ENCODE assay signal across 9 cellular contexts in genomic region chr2:47225061-47225783, GRCh38. TPM values are rescaled to one million over a fixed set of nuclear protein-coding genes. Genes with fewer than 3 reads are reported as not detected.
DNase-seq lines count a peak whose midpoint lies in the region; ATAC-seq and TF ChIP-seq lines count a peak whose summit lies in the region.
"Had no signal": no experiment of that assay in that cellular context is flagged by ENCODE, and none has a peak within 500 bp of the region (broad histone marks: within the 10 kb centered on the region; RNA-seq: fewer than 3 reads in every experiment).

No MANE protein-coding gene starts in this region.

- H3K36me3 ChIP-seq in prostate gland = no peaks in the 10 kb centered on the region
- H3K36me3 ChIP-seq: suprapubic skin had no signal

- no peaks in the 10 kb centered on the region for H3K36me3 Mint-ChIP-seq in osteocyte (ENCODE audit: unreplicated experiment)
- no peaks in the 10 kb centered on the region for H3K36me3 Mint-ChIP-seq in activated naive CD4-positive, alpha-beta T cell treated with anti-CD3 and anti-CD28 coated beads, Interleukin-2, amount 50 U/mL, for 72 hours

- ATAC-seq in GM18909 (IDR thresholded peaks at IDR 0.05; ENCODE audit: poor library complexity, unreplicated experiment) = no peak
- ATAC-seq in activated naive CD4-positive, alpha-beta T cell treated with anti-CD3 and anti-CD28 coated beads, Interleukin-2, amount 50 U/mL, for 72 hours = no peak

- no peak overlapping the region for H3K4me3 Mint-ChIP-seq in osteocyte (ENCODE audit: unreplicated experiment)

- no peaks in the 10 kb centered on the region for H3K27me3 Mint-ChIP-seq in osteocyte (ENCODE audit: unreplicated experiment)

- H3K4me3 ChIP-seq in epithelial cell of proximal tubule (ENCODE audit: low read depth, low read length) (no peak overlapping the region), prostate gland (no peak overlapping the region)
- H3K4me3 ChIP-seq: suprapubic skin had no signal

- WGBS in prostate gland = 83% methylated on average over 8 of the region's 8 CpGs

- TF ChIP-seq CTCF in epithelial cell of proximal tubule (conservative IDR thresholded peaks at IDR 0.05; ENCODE audit: low read depth, low read length) (no peak), osteocyte (IDR thresholded peaks at IDR 0.05) (no peak), prostate gland (IDR thresholded peaks at IDR 0.05) (no peak)

- H3K27ac Mint-ChIP-seq in osteocyte (ENCODE audit: unreplicated experiment) = peak overlapping the region; percentile 21
- no peak overlapping the region for H3K27ac Mint-ChIP-seq in activated naive CD4-positive, alpha-beta T cell treated with anti-CD3 and anti-CD28 coated beads, Interleukin-2, amount 50 U/mL, for 72 hours

- in situ Hi-C loops in KBM-7 (cut with MboI; ENCODE audit: low pct_unique_long_range_greater_than_20kb, low sequenced_read_pairs) = no loop called here

- no peak for TF ChIP-seq POLR2A in prostate gland (IDR thresholded peaks at IDR 0.05)

- intact Hi-C loops in prostate gland (cut with DNase I) = no loop called here

- H3K27ac ChIP-seq in prostate gland = no peak overlapping the region

- H3K4me1 ChIP-seq in prostate gland (replicated peaks) = peaks cover 23% of the 10 kb centered on the region

- DNase-seq in EH (ENCODE audit: low read depth) (peak; percentile 92), NCI-H524 (lab: John Stamatoyannopoulos, UW) (peak; percentile 95 to 98), epithelial cell of proximal tubule (ENCODE audit: low read depth) (peak; percentile 82), osteocyte (ENCODE audit: extremely low spot score, unreplicated experiment) (no peak), KBM-7 (no peak), prostate gland (ENCODE audit: low spot score) (no peak)
- DNase-seq in activated naive CD4-positive, alpha-beta T cell treated with anti-CD3 and anti-CD28 coated beads, Interleukin-2, amount 50 U/mL, for 72 hours (ENCODE audit: low spot score in 2 of 2) = no peak

- no peaks in the 10 kb centered on the region for H3K9me3 Mint-ChIP-seq in osteocyte (ENCODE audit: unreplicated experiment)
- H3K9me3 Mint-ChIP-seq in activated naive CD4-positive, alpha-beta T cell treated with anti-CD3 and anti-CD28 coated beads, Interleukin-2, amount 50 U/mL, for 72 hours = no peaks in the 10 kb centered on the region

- H3K4me1 Mint-ChIP-seq in osteocyte (ENCODE audit: unreplicated experiment) = peaks cover 54% of the 10 kb centered on the region

- H3K9me3 ChIP-seq in prostate gland = no peaks in the 10 kb centered on the region
- H3K9me3 ChIP-seq: suprapubic skin had no signal

- no peaks in the 10 kb centered on the region for H3K27me3 ChIP-seq in prostate gland (replicated peaks; ENCODE audit: insufficient read depth)
- H3K27me3 ChIP-seq: suprapubic skin had no signal

RNA-seq across cellular contexts. Expression of gene CALM2, which starts 48.9 kb away (rescaled TPM):
- total RNA-seq in epithelial cell of proximal tubule (834 and 1,112 TPM in 2 replicates), osteocyte (594 TPM in 2 replicates), prostate gland (100 to 1,000 TPM; 391 to 511 TPM)
- total RNA-seq in activated naive CD4-positive, alpha-beta T cell treated with anti-CD3 and anti-CD28 coated beads, Interleukin-2, amount 50 U/mL, for 72 hours = 100 to 1,000 TPM; 327 to 430 TPM

Comparison
In these comparisons a context has a peak if more than half of its experiments do, and no peak if none do; other contexts are left out.
1. DNase-seq: peak in EH (single experiment), NCI-H524 (2 of 2) and epithelial cell of proximal tubule (single experiment); none in osteocyte (single experiment), activated naive CD4-positive, alpha-beta T cell treated with anti-CD3 and anti-CD28 coated beads, Interleukin-2, amount 50 U/mL, for 72 hours (0 of 2), KBM-7 (single experiment) and prostate gland (single experiment).